23 cellular contexts compared by ENCODE assay signal in the genomic region with DNA sequence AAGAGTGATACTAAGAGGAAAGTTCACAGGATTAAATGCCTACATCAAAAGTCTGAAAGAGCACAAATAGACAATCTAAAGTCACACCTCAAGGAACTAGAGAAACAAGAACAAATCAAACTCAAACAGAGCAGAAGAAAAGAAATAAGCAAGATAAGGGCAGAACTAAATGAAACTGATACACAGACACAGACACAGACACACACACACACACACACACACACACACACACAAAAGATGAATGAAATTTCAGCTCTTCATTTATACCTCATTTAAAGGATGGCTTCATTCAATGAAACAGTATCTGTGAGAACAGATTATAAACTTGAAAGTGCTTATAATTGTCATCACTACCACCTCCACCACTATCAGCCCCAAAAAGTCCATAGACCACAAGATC.
DNase-seq lines count a peak whose midpoint lies in the region; ATAC-seq and TF ChIP-seq lines count a peak whose summit lies in the region.
"Had no signal": no experiment of that assay in that cellular context is flagged by ENCODE, and none has a peak within 500 bp of the region (broad histone marks: within the 10 kb centered on the region; RNA-seq: fewer than 3 reads in every experiment).

No MANE protein-coding gene starts in this region.

- no peaks in the 10 kb centered on the region for H3K9me2 ChIP-seq in hepatocyte (replicated peaks; ENCODE audit: insufficient read depth)

- POLR2A ChIA-PET in WTC11 (lab: Charles Lee), result no interaction called here

- no peak overlapping the region for H3K4me2 ChIP-seq in hepatocyte

- H3K27me3 Mint-ChIP-seq in activated T-helper 17 cell treated with anti-CD3 and anti-CD28 coated beads, Interleukin-2, amount 50 U/mL, for 72 hours, result no peaks in the 10 kb centered on the region
- no peaks in the 10 kb centered on the region for H3K27me3 Mint-ChIP-seq in WTC11 (ENCODE audit: low read depth)
- H3K27me3 Mint-ChIP-seq: activated B cell treated with CpG ODN at 0.5 μM for 24 hours; activated CD8-positive, alpha-beta T cell treated with anti-CD3 and anti-CD28 coated beads for 36 hours; activated T-cell treated with anti-CD3 and anti-CD28 coated beads, Interleukin-2, amount 50 U/mL, for 24 hours; CD4-positive, alpha-beta memory T cell; effector memory CD8-positive, alpha-beta T cell; IgD-negative memory B cell; naive B cell; stimulated activated memory B cell treated with anti-CD40 and anti-IgM and Interleukin-4, amounts not matched to agents 10 μg/mL and 1 μg/mL and 100 μg/mL, for 72 hours had no signal

- no peaks in the 10 kb centered on the region for H3K4me1 Mint-ChIP-seq in activated T-helper 17 cell treated with anti-CD3 and anti-CD28 coated beads, Interleukin-2, amount 50 U/mL, for 72 hours
- no peaks in the 10 kb centered on the region for H3K4me1 Mint-ChIP-seq in WTC11
- H3K4me1 Mint-ChIP-seq: activated B cell treated with CpG ODN at 0.5 μM for 24 hours; CD4-positive, alpha-beta memory T cell; IgD-negative memory B cell; immature natural killer cell; naive B cell; stimulated activated memory B cell treated with anti-CD40 and anti-IgM and Interleukin-4, amounts not matched to agents 10 μg/mL and 1 μg/mL and 100 μg/mL, for 72 hours had no signal

- H3K4me3 ChIP-seq in hepatocyte, result no peak overlapping the region
- H3K4me3 ChIP-seq: heart left ventricle, lower lobe of right lung, Peyer's patch, tibial artery had no signal

- no peak overlapping the region for H2AFZ ChIP-seq in hepatocyte

- H3K27ac Mint-ChIP-seq in activated T-helper 17 cell treated with anti-CD3 and anti-CD28 coated beads, Interleukin-2, amount 50 U/mL, for 72 hours, result no peak overlapping the region
- H3K27ac Mint-ChIP-seq in WTC11, result no peak overlapping the region
- H3K27ac Mint-ChIP-seq: activated B cell treated with CpG ODN at 0.5 μM for 24 hours; activated CD8-positive, alpha-beta T cell treated with anti-CD3 and anti-CD28 coated beads for 36 hours; activated T-cell treated with anti-CD3 and anti-CD28 coated beads, Interleukin-2, amount 50 U/mL, for 24 hours; CD4-positive, alpha-beta memory T cell; effector memory CD8-positive, alpha-beta T cell; IgD-negative memory B cell; immature natural killer cell; naive B cell; stimulated activated memory B cell treated with anti-CD40 and anti-IgM and Interleukin-4, amounts not matched to agents 10 μg/mL and 1 μg/mL and 100 μg/mL, for 72 hours had no signal

- H3K4me1 ChIP-seq in hepatocyte (ENCODE audit: insufficient read depth), result no peaks in the 10 kb centered on the region
- H3K4me1 ChIP-seq: lower lobe of right lung, Peyer's patch had no signal

- no peaks in the 10 kb centered on the region for H4K20me1 ChIP-seq in hepatocyte (ENCODE audit: insufficient read depth, poor library complexity, severe bottlenecking)

- no peaks in the 10 kb centered on the region for H3K36me3 ChIP-seq in hepatocyte (replicated peaks; ENCODE audit: insufficient read depth, low read depth)
- H3K36me3 ChIP-seq: heart left ventricle, lower lobe of right lung, Peyer's patch, tibial artery had no signal

- no peak overlapping the region for H3K4me3 Mint-ChIP-seq in activated T-helper 17 cell treated with anti-CD3 and anti-CD28 coated beads, Interleukin-2, amount 50 U/mL, for 72 hours
- H3K4me3 Mint-ChIP-seq in WTC11, result no peak overlapping the region
- H3K4me3 Mint-ChIP-seq: activated B cell treated with CpG ODN at 0.5 μM for 24 hours; activated CD8-positive, alpha-beta T cell treated with anti-CD3 and anti-CD28 coated beads for 36 hours; activated T-cell treated with anti-CD3 and anti-CD28 coated beads, Interleukin-2, amount 50 U/mL, for 24 hours; CD4-positive, alpha-beta memory T cell; effector memory CD8-positive, alpha-beta T cell; IgD-negative memory B cell; immature natural killer cell; naive B cell; stimulated activated memory B cell treated with anti-CD40 and anti-IgM and Interleukin-4, amounts not matched to agents 10 μg/mL and 1 μg/mL and 100 μg/mL, for 72 hours had no signal

- H3K9me3 Mint-ChIP-seq in activated T-helper 17 cell treated with anti-CD3 and anti-CD28 coated beads, Interleukin-2, amount 50 U/mL, for 72 hours, result peaks cover 12% of the 10 kb centered on the region
- H3K9me3 Mint-ChIP-seq in WTC11, result 0 out of 2 replicates have a peak, but pooled peaks cover 3% of the 10 kb centered on the region
- H3K9me3 Mint-ChIP-seq: activated CD8-positive, alpha-beta T cell treated with anti-CD3 and anti-CD28 coated beads for 36 hours had no signal

- no peaks in the 10 kb centered on the region for H3K79me2 ChIP-seq in hepatocyte

- peak overlapping the region; percentile 33 for H3K27ac ChIP-seq in hepatocyte
- H3K27ac ChIP-seq: heart left ventricle, lower lobe of right lung, Peyer's patch, tibial artery had no signal

- no peak for DNase-seq in hepatocyte (ENCODE audit: low spot score)
- DNase-seq in WTC11 (ENCODE audit: low spot score), result no peak
- DNase-seq: activated B cell treated with CpG ODN at 0.5 μM for 24 hours; activated naive CD4-positive, alpha-beta T cell treated with anti-CD3 and anti-CD28 coated beads, Interleukin-2, amount 50 U/mL, for 16 hours; activated T-cell treated with anti-CD3 and anti-CD28 coated beads, Interleukin-2, amount 50 U/mL, for 24 hours; CD4-positive, alpha-beta memory T cell; cerebellar nuclear complex; effector memory CD8-positive, alpha-beta T cell; immature natural killer cell; lower lobe of right lung; naive B cell; Peyer's patch had no signal

- ATAC-seq in GM18511 (IDR thresholded peaks at IDR 0.05; ENCODE audit: unreplicated experiment) (peak; percentile 30), GM21723 (IDR thresholded peaks at IDR 0.05; ENCODE audit: unreplicated experiment) (peak; percentile 21), HG03558 (IDR thresholded peaks at IDR 0.05; ENCODE audit: extremely low read depth, unreplicated experiment) (peak; percentile 23), HG02981 (IDR thresholded peaks at IDR 0.05; ENCODE audit: unreplicated experiment) (no peak), WTC11 (no peak), GM18517 (IDR thresholded peaks at IDR 0.05; ENCODE audit: unreplicated experiment) (no peak)
- no peak for ATAC-seq in activated T-helper 17 cell treated with anti-CD3 and anti-CD28 coated beads, Interleukin-2, amount 50 U/mL, for 72 hours (replicated peaks)
- ATAC-seq: effector memory CD8-positive, alpha-beta T cell had no signal

- H3K36me3 Mint-ChIP-seq in activated T-helper 17 cell treated with anti-CD3 and anti-CD28 coated beads, Interleukin-2, amount 50 U/mL, for 72 hours (ENCODE audit: low read depth), result no peaks in the 10 kb centered on the region
- H3K36me3 Mint-ChIP-seq in WTC11, result no peaks in the 10 kb centered on the region
- H3K36me3 Mint-ChIP-seq: CD4-positive, alpha-beta memory T cell; IgD-negative memory B cell; naive B cell; stimulated activated memory B cell treated with anti-CD40 and anti-IgM and Interleukin-4, amounts not matched to agents 10 μg/mL and 1 μg/mL and 100 μg/mL, for 72 hours had no signal

- TF ChIP-seq CTCF in hepatocyte (IDR thresholded peaks at IDR 0.05; ENCODE audit: poor library complexity) (no peak), WTC11 (IDR thresholded peaks at IDR 0.05) (no peak)

- no peaks in the 10 kb centered on the region for H3K27me3 ChIP-seq in hepatocyte
- H3K27me3 ChIP-seq: heart left ventricle, Peyer's patch, tibial artery had no signal

- H3K9me3 ChIP-seq in hepatocyte (ENCODE audit: low read depth), result no peaks in the 10 kb centered on the region
- H3K9me3 ChIP-seq: lower lobe of right lung, Peyer's patch, tibial artery had no signal

- CTCF ChIA-PET in WTC11 (lab: Charles Lee), result no interaction called here

TF ChIP-seq in WTC11, 78 proteins besides CTCF, POLR2A, EP300 and RAD21 (continues in another document):
- TF ChIP-seq TCF7 (CRISPR knock-in tag; IDR thresholded peaks at IDR 0.05; ENCODE audit: low read depth) (no peak), NR1H2 (CRISPR knock-in tag; IDR thresholded peaks at IDR 0.05) (no peak), FOXK1 (CRISPR knock-in tag; IDR thresholded peaks at IDR 0.05) (no peak), ZNF671 (CRISPR knock-in tag; IDR thresholded peaks at IDR 0.05) (no peak), CBFB (CRISPR knock-in tag; IDR thresholded peaks at IDR 0.05; ENCODE audit: low read depth) (no peak)
- TF ChIP-seq, protein P1, sequence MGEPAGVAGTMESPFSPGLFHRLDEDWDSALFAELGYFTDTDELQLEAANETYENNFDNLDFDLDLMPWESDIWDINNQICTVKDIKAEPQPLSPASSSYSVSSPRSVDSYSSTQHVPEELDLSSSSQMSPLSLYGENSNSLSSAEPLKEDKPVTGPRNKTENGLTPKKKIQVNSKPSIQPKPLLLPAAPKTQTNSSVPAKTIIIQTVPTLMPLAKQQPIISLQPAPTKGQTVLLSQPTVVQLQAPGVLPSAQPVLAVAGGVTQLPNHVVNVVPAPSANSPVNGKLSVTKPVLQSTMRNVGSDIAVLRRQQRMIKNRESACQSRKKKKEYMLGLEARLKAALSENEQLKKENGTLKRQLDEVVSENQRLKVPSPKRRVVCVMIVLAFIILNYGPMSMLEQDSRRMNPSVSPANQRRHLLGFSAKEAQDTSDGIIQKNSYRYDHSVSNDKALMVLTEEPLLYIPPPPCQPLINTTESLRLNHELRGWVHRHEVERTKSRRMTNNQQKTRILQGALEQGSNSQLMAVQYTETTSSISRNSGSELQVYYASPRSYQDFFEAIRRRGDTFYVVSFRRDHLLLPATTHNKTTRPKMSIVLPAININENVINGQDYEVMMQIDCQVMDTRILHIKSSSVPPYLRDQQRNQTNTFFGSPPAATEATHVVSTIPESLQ (CRISPR knock-in tag; IDR thresholded peaks at IDR 0.05), result no peak
- TF ChIP-seq, protein P2, sequence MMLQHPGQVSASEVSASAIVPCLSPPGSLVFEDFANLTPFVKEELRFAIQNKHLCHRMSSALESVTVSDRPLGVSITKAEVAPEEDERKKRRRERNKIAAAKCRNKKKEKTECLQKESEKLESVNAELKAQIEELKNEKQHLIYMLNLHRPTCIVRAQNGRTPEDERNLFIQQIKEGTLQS (CRISPR knock-in tag; conservative IDR thresholded peaks at IDR 0.05), result no peak
- TF ChIP-seq, protein P3, sequence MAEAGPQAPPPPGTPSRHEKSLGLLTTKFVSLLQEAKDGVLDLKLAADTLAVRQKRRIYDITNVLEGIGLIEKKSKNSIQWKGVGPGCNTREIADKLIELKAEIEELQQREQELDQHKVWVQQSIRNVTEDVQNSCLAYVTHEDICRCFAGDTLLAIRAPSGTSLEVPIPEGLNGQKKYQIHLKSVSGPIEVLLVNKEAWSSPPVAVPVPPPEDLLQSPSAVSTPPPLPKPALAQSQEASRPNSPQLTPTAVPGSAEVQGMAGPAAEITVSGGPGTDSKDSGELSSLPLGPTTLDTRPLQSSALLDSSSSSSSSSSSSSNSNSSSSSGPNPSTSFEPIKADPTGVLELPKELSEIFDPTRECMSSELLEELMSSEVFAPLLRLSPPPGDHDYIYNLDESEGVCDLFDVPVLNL (CRISPR knock-in tag; IDR thresholded peaks at IDR 0.05; ENCODE audit: borderline replicate concordance, low read depth), result no peak

Comparison
In these comparisons a context has a peak if more than half of its experiments do, and no peak if none do; other contexts are left out.
1. ATAC-seq: peak in GM18511 (single experiment), GM21723 (single experiment) and HG03558 (single experiment); none in activated T-helper 17 cell treated with anti-CD3 and anti-CD28 coated beads, Interleukin-2, amount 50 U/mL, for 72 hours (single experiment), HG02981 (single experiment), WTC11 (single experiment) and GM18517 (single experiment).